In genomic region chr6:30836957-30837356, GRCh38 we compare ENCODE assay signal across 27 cellular contexts. TPM values are rescaled to one million over a fixed set of nuclear protein-coding genes. Genes with fewer than 3 reads are reported as not detected.
DNase-seq lines count a peak whose midpoint lies in the region; ATAC-seq and TF ChIP-seq lines count a peak whose summit lies in the region.
"Had no signal": no experiment of that assay in that cellular context is flagged by ENCODE, and none has a peak within 500 bp of the region (broad histone marks: within the 10 kb centered on the region; RNA-seq: fewer than 3 reads in every experiment).

No MANE protein-coding gene starts in this region.

- DNase-seq in NCI-H446 (lab: John Stamatoyannopoulos, UW) = peak; percentile 46 to 67
- no peak for DNase-seq in neural progenitor cell (ENCODE audit: low spot score)
- no peak for DNase-seq in activated CD4-positive, CD25-positive, alpha-beta regulatory T cell (lab: John Stamatoyannopoulos, UW)
- no peak for DNase-seq in putamen (ENCODE audit: low spot score)
- DNase-seq: activated CD4-positive, alpha-beta T cell treated with anti-CD3 and anti-CD28 coated beads for 4 hours; activated effector memory CD4-positive, alpha-beta T cell treated with Interleukin-2 at 50 U/mL for 16 hours; foreskin fibroblast; left colon; mesenchymal stem cell; naive B cell; NCI-H1092; NCI-H187 treated with DMSO at 0.1 percent for 48 hours; NCI-H748 treated with DMSO at 0.1 percent for 48 hours; occipital lobe; SK-N-SH; spleen; T-helper 2 cell had no signal

- 92% methylated on average over 3 of the region's 3 CpGs for WGBS in thymus

- H3K27me3 Mint-ChIP-seq in brain (peaks cover 4% of the 10 kb centered on the region), neural progenitor cell (ENCODE audit: insufficient read depth, low read depth) (peaks cover 11% of the 10 kb centered on the region)
- H3K27me3 Mint-ChIP-seq: activated naive CD8-positive, alpha-beta T cell; naive B cell had no signal

- H3K9ac ChIP-seq in neural progenitor cell = no peak overlapping the region
- H3K9ac ChIP-seq: SK-N-SH had no signal

- ATAC-seq in GM18858 (IDR thresholded peaks at IDR 0.05; ENCODE audit: unreplicated experiment) = no peak
- ATAC-seq in HG03442 (IDR thresholded peaks at IDR 0.05; ENCODE audit: unreplicated experiment) = no peak
- ATAC-seq: HCT116, left colon had no signal

- no peak overlapping the region for H3K4me2 ChIP-seq in neural progenitor cell
- H3K4me2 ChIP-seq: SK-N-SH had no signal

- no peaks in the 10 kb centered on the region for H3K36me3 Mint-ChIP-seq in brain
- H3K36me3 Mint-ChIP-seq in neural progenitor cell = no peaks in the 10 kb centered on the region
- H3K36me3 Mint-ChIP-seq: CD14-positive monocyte, IgD-negative memory B cell, naive B cell had no signal

- no peak overlapping the region for H2AFZ ChIP-seq in neural progenitor cell (replicated peaks)

- H3K9me3 Mint-ChIP-seq in brain = no peaks in the 10 kb centered on the region
- H3K9me3 Mint-ChIP-seq in neural progenitor cell = no peaks in the 10 kb centered on the region
- H3K9me3 Mint-ChIP-seq: IgD-negative memory B cell, naive B cell had no signal

- H3K4me3 ChIP-seq in neural progenitor cell (no peak overlapping the region), thymus (ENCODE audit: low read length) (no peak overlapping the region)
- H3K4me3 ChIP-seq: body of pancreas, spleen, uterus had no signal

- no peaks in the 10 kb centered on the region for H4K20me1 ChIP-seq in neural progenitor cell (ENCODE audit: low read depth)

- H3K36me3 ChIP-seq in neural progenitor cell (no peaks in the 10 kb centered on the region), thymus (ENCODE audit: control insufficient read depth, insufficient read depth) (no peaks in the 10 kb centered on the region)
- H3K36me3 ChIP-seq: spleen, uterus had no signal

- H3K4me1 Mint-ChIP-seq in brain = peaks cover 36% of the 10 kb centered on the region
- peaks cover 36% of the 10 kb centered on the region for H3K4me1 Mint-ChIP-seq in neural progenitor cell

- peak overlapping the region in 4 of 5 experiments; percentile 30 to 77 (median 48) for H3K27ac Mint-ChIP-seq in brain
- peak overlapping the region; percentile 47 for H3K27ac Mint-ChIP-seq in neural progenitor cell
- H3K27ac Mint-ChIP-seq: activated naive CD8-positive, alpha-beta T cell; naive B cell had no signal

- H3K4me3 Mint-ChIP-seq in brain (no peak overlapping the region), neural progenitor cell (no peak overlapping the region)
- H3K4me3 Mint-ChIP-seq: activated naive CD8-positive, alpha-beta T cell; CD14-positive monocyte; IgD-negative memory B cell had no signal

- H3K27me3 ChIP-seq in neural progenitor cell (no peaks in the 10 kb centered on the region), thymus (ENCODE audit: control insufficient read depth, insufficient read depth) (no peaks in the 10 kb centered on the region)
- H3K27me3 ChIP-seq: body of pancreas, spleen, uterus had no signal

- peaks cover 3% of the 10 kb centered on the region for H3F3A ChIP-seq in neural progenitor cell (ENCODE audit: low read depth)

- H3K9me3 ChIP-seq in neural progenitor cell (ENCODE audit: low read depth) (no peaks in the 10 kb centered on the region), thymus (ENCODE audit: control insufficient read depth) (no peaks in the 10 kb centered on the region)
- H3K9me3 ChIP-seq: body of pancreas, SK-N-SH, spleen, uterus had no signal

- H3K79me2 ChIP-seq in neural progenitor cell (ENCODE audit: low read depth) = no peaks in the 10 kb centered on the region

- H3K4me1 ChIP-seq in neural progenitor cell (peaks cover 18% of the 10 kb centered on the region), thymus (ENCODE audit: control insufficient read depth, insufficient read depth, low read length) (peaks cover 49% of the 10 kb centered on the region)

- no peak for TF ChIP-seq CTCF in brain (conservative IDR thresholded peaks at IDR 0.05)
- no peak for TF ChIP-seq CTCF in neural progenitor cell (IDR thresholded peaks at IDR 0.05)

- H3K27ac ChIP-seq in neural progenitor cell (no peak overlapping the region), thymus (ENCODE audit: low read depth) (peak overlapping the region; percentile 69)

RNA-seq across cellular contexts. Expression of gene DDR1, which starts 47.4 kb away (rescaled TPM):
- polyA plus RNA-seq in brain (ENCODE audit: insufficient read depth, low read depth, low replicate concordance) = 221 TPM
- 85.3 and 234 TPM in 2 replicates for total RNA-seq in neural progenitor cell (ENCODE audit: low replicate concordance)
- 65.9 TPM for polyA plus RNA-seq in thymus

Comparison
In these comparisons a context has a peak if more than half of its experiments do, and no peak if none do; other contexts are left out.
1. DNase-seq: peak in NCI-H446 (2 of 2); none in neural progenitor cell (single experiment), activated CD4-positive, CD25-positive, alpha-beta regulatory T cell (0 of 4) and putamen (single experiment).